1 cellular context compared by ENCODE assay signal in genomic region chr5:140564196-140565023, GRCh38.
A peak's percentile ranks its signal among the peaks of the same experiment; 100 is the strongest.
TF ChIP-seq lines count a peak whose summit lies in the region.

A gene with protein sequence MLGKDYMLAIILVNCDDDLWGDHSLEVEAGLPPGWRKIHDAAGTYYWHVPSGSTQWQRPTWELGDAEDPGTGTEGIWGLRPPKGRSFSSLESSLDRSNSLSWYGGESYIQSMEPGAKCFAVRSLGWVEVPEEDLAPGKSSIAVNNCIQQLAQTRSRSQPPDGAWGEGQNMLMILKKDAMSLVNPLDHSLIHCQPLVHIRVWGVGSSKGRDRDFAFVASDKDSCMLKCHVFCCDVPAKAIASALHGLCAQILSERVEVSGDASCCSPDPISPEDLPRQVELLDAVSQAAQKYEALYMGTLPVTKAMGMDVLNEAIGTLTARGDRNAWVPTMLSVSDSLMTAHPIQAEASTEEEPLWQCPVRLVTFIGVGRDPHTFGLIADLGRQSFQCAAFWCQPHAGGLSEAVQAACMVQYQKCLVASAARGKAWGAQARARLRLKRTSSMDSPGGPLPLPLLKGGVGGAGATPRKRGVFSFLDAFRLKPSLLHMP (minus strand): TSS chr5:140564598. CDS start chr5:140564245, 353 bp downstream.
SLC35A4 (plus strand) TSS chr5:140564828; CDS start chr5:140567170, 2,342 bp downstream.

TF ChIP-seq in K562, 482 proteins besides CTCF, POLR2A, EP300 and RAD21 (continued from another document and continues in another):
- TF ChIP-seq, protein P1, sequence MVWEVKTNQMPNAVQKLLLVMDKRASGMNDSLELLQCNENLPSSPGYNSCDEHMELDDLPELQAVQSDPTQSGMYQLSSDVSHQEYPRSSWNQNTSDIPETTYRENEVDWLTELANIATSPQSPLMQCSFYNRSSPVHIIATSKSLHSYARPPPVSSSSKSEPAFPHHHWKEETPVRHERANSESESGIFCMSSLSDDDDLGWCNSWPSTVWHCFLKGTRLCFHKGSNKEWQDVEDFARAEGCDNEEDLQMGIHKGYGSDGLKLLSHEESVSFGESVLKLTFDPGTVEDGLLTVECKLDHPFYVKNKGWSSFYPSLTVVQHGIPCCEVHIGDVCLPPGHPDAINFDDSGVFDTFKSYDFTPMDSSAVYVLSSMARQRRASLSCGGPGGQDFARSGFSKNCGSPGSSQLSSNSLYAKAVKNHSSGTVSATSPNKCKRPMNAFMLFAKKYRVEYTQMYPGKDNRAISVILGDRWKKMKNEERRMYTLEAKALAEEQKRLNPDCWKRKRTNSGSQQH (CRISPR knock-in tag; IDR thresholded peaks at IDR 0.05) = no peak
- TF ChIP-seq, protein P2, sequence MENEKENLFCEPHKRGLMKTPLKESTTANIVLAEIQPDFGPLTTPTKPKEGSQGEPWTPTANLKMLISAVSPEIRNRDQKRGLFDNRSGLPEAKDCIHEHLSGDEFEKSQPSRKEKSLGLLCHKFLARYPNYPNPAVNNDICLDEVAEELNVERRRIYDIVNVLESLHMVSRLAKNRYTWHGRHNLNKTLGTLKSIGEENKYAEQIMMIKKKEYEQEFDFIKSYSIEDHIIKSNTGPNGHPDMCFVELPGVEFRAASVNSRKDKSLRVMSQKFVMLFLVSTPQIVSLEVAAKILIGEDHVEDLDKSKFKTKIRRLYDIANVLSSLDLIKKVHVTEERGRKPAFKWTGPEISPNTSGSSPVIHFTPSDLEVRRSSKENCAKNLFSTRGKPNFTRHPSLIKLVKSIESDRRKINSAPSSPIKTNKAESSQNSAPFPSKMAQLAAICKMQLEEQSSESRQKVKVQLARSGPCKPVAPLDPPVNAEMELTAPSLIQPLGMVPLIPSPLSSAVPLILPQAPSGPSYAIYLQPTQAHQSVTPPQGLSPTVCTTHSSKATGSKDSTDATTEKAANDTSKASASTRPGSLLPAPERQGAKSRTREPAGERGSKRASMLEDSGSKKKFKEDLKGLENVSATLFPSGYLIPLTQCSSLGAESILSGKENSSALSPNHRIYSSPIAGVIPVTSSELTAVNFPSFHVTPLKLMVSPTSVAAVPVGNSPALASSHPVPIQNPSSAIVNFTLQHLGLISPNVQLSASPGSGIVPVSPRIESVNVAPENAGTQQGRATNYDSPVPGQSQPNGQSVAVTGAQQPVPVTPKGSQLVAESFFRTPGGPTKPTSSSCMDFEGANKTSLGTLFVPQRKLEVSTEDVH (IDR thresholded peaks at IDR 0.05; ENCODE audit: low read depth, partially characterized antibody) = peak; percentile 81
- TF ChIP-seq BACH1 (tag; IDR thresholded peaks at IDR 0.05) (no peak), SMARCB1 (IDR thresholded peaks at IDR 0.05; ENCODE audit: insufficient read length, low read depth) (no peak), FIP1L1 (IDR thresholded peaks at IDR 0.05; ENCODE audit: low read depth, low read length, poor library complexity, severe bottlenecking) (no peak), ARID4B (CRISPR knock-in tag; IDR thresholded peaks at IDR 0.05) (peak; percentile 96), RBFOX2 (IDR thresholded peaks at IDR 0.05; ENCODE audit: low read depth, low read length) (peak; percentile 99), CREM (IDR thresholded peaks at IDR 0.05; ENCODE audit: low read depth) (peak; percentile 99), ZC3H11A (IDR thresholded peaks at IDR 0.05; ENCODE audit: low read depth, low read length) (no peak), ZNF121 (CRISPR knock-in tag; conservative IDR thresholded peaks at IDR 0.05) (no peak), ZFX (CRISPR knock-in tag; IDR thresholded peaks at IDR 0.05) (peak; percentile 97), SREBF2 (CRISPR knock-in tag; IDR thresholded peaks at IDR 0.05) (no peak), RFX1 (IDR thresholded peaks at IDR 0.05) (no peak), ZBTB8A (IDR thresholded peaks at IDR 0.05; ENCODE audit: partially characterized antibody) (no peak), BRCA1 (IDR thresholded peaks at IDR 0.05) (no peak), BRCA1 (CRISPR knock-in tag; IDR thresholded peaks at IDR 0.05) (no peak), TAF15 (IDR thresholded peaks at IDR 0.05; ENCODE audit: low read depth, low read length) (no peak), ZNF449 (CRISPR knock-in tag; IDR thresholded peaks at IDR 0.05) (no peak), KAT7 (CRISPR knock-in tag; IDR thresholded peaks at IDR 0.05; ENCODE audit: borderline replicate concordance) (no peak), SRSF3 (IDR thresholded peaks at IDR 0.05; ENCODE audit: insufficient read depth, low read length) (no peak), FOXJ3 (CRISPR knock-in tag; IDR thresholded peaks at IDR 0.05) (no peak), SNRNP70 (optimal IDR thresholded peaks at IDR 0.05; ENCODE audit: low read depth, low read length) (no peak), TRIM28 (IDR thresholded peaks at IDR 0.05) (no peak), ZNF512 (tag; IDR thresholded peaks at IDR 0.05) (no peak), MTA1 (IDR thresholded peaks at IDR 0.05; ENCODE audit: borderline replicate concordance) (peak; percentile 99), ERF (CRISPR knock-in tag; IDR thresholded peaks at IDR 0.05) (no peak), GTF2A2 (tag; IDR thresholded peaks at IDR 0.05) (no peak), HSF4 (CRISPR knock-in tag; IDR thresholded peaks at IDR 0.05; ENCODE audit: borderline replicate concordance) (no peak), U2AF2 (optimal IDR thresholded peaks at IDR 0.05; ENCODE audit: low read depth, low read length) (no peak), RFX5 (IDR thresholded peaks at IDR 0.05; ENCODE audit: low read depth, low read length) (no peak), HOMEZ (CRISPR knock-in tag; IDR thresholded peaks at IDR 0.05) (no peak), SIN3A (IDR thresholded peaks at IDR 0.05; ENCODE audit: borderline replicate concordance in 2 of 2, control insufficient read depth in 1 of 2, low read depth in 2 of 2, low read length in 2 of 2) (peak; percentile 57 to 89; a peak in 3 of 4 replicates), ZNF431 (CRISPR knock-in tag; IDR thresholded peaks at IDR 0.05) (peak; percentile 35)
- TF ChIP-seq, protein P3, sequence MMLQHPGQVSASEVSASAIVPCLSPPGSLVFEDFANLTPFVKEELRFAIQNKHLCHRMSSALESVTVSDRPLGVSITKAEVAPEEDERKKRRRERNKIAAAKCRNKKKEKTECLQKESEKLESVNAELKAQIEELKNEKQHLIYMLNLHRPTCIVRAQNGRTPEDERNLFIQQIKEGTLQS (IDR thresholded peaks at IDR 0.05) = peak; percentile 96
- TF ChIP-seq, protein P3 (CRISPR knock-in tag; conservative IDR thresholded peaks at IDR 0.05) = peak; percentile 74; the same call in 1 of the 2 replicates
- TF ChIP-seq, protein P4, sequence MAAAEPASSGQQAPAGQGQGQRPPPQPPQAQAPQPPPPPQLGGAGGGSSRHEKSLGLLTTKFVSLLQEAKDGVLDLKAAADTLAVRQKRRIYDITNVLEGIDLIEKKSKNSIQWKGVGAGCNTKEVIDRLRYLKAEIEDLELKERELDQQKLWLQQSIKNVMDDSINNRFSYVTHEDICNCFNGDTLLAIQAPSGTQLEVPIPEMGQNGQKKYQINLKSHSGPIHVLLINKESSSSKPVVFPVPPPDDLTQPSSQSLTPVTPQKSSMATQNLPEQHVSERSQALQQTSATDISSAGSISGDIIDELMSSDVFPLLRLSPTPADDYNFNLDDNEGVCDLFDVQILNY (CRISPR knock-in tag; IDR thresholded peaks at IDR 0.05) = 0 out of 2 replicates have a peak, but pooled peaks have one; percentile 30
- TF ChIP-seq, protein P5, sequence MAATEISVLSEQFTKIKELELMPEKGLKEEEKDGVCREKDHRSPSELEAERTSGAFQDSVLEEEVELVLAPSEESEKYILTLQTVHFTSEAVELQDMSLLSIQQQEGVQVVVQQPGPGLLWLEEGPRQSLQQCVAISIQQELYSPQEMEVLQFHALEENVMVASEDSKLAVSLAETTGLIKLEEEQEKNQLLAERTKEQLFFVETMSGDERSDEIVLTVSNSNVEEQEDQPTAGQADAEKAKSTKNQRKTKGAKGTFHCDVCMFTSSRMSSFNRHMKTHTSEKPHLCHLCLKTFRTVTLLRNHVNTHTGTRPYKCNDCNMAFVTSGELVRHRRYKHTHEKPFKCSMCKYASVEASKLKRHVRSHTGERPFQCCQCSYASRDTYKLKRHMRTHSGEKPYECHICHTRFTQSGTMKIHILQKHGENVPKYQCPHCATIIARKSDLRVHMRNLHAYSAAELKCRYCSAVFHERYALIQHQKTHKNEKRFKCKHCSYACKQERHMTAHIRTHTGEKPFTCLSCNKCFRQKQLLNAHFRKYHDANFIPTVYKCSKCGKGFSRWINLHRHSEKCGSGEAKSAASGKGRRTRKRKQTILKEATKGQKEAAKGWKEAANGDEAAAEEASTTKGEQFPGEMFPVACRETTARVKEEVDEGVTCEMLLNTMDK (IDR thresholded peaks at IDR 0.05; ENCODE audit: borderline replicate concordance, insufficient read depth, low read depth, low read length, poor library complexity, severe bottlenecking) = no peak
